In genomic region chr17:81976332-81977210, GRCh38 we compare ENCODE assay signal across 1 cellular context.
TF ChIP-seq lines count a peak whose summit lies in the region.

No MANE protein-coding gene starts in this region.

TF ChIP-seq in HepG2, 621 proteins besides CTCF, POLR2A, EP300 and RAD21 (continued from another document and continues in another):
- TF ChIP-seq, protein P1, sequence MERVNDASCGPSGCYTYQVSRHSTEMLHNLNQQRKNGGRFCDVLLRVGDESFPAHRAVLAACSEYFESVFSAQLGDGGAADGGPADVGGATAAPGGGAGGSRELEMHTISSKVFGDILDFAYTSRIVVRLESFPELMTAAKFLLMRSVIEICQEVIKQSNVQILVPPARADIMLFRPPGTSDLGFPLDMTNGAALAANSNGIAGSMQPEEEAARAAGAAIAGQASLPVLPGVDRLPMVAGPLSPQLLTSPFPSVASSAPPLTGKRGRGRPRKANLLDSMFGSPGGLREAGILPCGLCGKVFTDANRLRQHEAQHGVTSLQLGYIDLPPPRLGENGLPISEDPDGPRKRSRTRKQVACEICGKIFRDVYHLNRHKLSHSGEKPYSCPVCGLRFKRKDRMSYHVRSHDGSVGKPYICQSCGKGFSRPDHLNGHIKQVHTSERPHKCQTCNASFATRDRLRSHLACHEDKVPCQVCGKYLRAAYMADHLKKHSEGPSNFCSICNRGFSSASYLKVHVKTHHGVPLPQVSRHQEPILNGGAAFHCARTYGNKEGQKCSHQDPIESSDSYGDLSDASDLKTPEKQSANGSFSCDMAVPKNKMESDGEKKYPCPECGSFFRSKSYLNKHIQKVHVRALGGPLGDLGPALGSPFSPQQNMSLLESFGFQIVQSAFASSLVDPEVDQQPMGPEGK (CRISPR knock-in tag; IDR thresholded peaks at IDR 0.05), result peak; percentile 19; the same call in 1 of the 2 replicates
- no peak for TF ChIP-seq SKI (IDR thresholded peaks at IDR 0.05; ENCODE audit: partially characterized antibody)
- TF ChIP-seq SRSF4 (IDR thresholded peaks at IDR 0.05; ENCODE audit: low read depth, low read length, poor library complexity, severe bottlenecking), result no peak
- no peak for TF ChIP-seq ZNF335 (CRISPR knock-in tag; IDR thresholded peaks at IDR 0.05)
- TF ChIP-seq NFYB (CRISPR knock-in tag; IDR thresholded peaks at IDR 0.05), result no peak
- no peak for TF ChIP-seq ZNF138 (CRISPR knock-in tag; IDR thresholded peaks at IDR 0.05; ENCODE audit: low read depth)
- no peak for TF ChIP-seq ZBTB8A (CRISPR knock-in tag; IDR thresholded peaks at IDR 0.05; ENCODE audit: borderline replicate concordance, low read depth)
- no peak for TF ChIP-seq NFIC (IDR thresholded peaks at IDR 0.05; ENCODE audit: low read length)
- peak; percentile 60; the same call in 1 of the 2 replicates for TF ChIP-seq POLR2G (IDR thresholded peaks at IDR 0.05; ENCODE audit: low read depth, low read length)
- TF ChIP-seq, protein P2, sequence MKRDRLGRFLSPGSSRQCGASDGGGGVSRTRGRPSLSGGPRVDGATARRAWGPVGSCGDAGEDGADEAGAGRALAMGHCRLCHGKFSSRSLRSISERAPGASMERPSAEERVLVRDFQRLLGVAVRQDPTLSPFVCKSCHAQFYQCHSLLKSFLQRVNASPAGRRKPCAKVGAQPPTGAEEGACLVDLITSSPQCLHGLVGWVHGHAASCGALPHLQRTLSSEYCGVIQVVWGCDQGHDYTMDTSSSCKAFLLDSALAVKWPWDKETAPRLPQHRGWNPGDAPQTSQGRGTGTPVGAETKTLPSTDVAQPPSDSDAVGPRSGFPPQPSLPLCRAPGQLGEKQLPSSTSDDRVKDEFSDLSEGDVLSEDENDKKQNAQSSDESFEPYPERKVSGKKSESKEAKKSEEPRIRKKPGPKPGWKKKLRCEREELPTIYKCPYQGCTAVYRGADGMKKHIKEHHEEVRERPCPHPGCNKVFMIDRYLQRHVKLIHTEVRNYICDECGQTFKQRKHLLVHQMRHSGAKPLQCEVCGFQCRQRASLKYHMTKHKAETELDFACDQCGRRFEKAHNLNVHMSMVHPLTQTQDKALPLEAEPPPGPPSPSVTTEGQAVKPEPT (CRISPR knock-in tag; IDR thresholded peaks at IDR 0.05; ENCODE audit: low read depth), result peak; percentile 30; the same call in 1 of the 2 replicates
- TF ChIP-seq CSRNP2 (CRISPR knock-in tag; conservative IDR thresholded peaks at IDR 0.05; ENCODE audit: low read depth), result no peak
- TF ChIP-seq PCBP1 (IDR thresholded peaks at IDR 0.05; ENCODE audit: borderline replicate concordance, low read depth, low read length), result no peak
- no peak for TF ChIP-seq ZFP1 (CRISPR knock-in tag; IDR thresholded peaks at IDR 0.05)
- TF ChIP-seq SALL2 (CRISPR knock-in tag; IDR thresholded peaks at IDR 0.05), result no peak; the same call in 1 of the 2 replicates
- no peak for TF ChIP-seq ZNF878 (CRISPR knock-in tag; IDR thresholded peaks at IDR 0.05)
- peak; percentile 67; the same call in 1 of the 2 replicates for TF ChIP-seq ZNF670 (CRISPR knock-in tag; IDR thresholded peaks at IDR 0.05; ENCODE audit: borderline replicate concordance)
- no peak for TF ChIP-seq MTA3 (CRISPR knock-in tag; IDR thresholded peaks at IDR 0.05)
- TF ChIP-seq ZNF770 (CRISPR knock-in tag; IDR thresholded peaks at IDR 0.05), result no peak
- no peak; the same call in 1 of the 2 replicates for TF ChIP-seq ZNF296 (CRISPR knock-in tag; conservative IDR thresholded peaks at IDR 0.05)
- no peak for TF ChIP-seq ZNF570 (CRISPR knock-in tag; IDR thresholded peaks at IDR 0.05; ENCODE audit: borderline replicate concordance)
- TF ChIP-seq BRCA1 (CRISPR knock-in tag; IDR thresholded peaks at IDR 0.05), result no peak
- 0 out of 4 replicates have a peak, but pooled peaks of 1 of the 2 experiments have one; percentile 64 for TF ChIP-seq HMGXB4 (CRISPR knock-in tag; IDR thresholded peaks at IDR 0.05; ENCODE audit: borderline replicate concordance in 1 of 2, low read depth in 1 of 2)
- TF ChIP-seq ZBTB4 (CRISPR knock-in tag; IDR thresholded peaks at IDR 0.05; ENCODE audit: borderline replicate concordance), result no peak; the same call in none of the 2 replicates
- TF ChIP-seq PHF21A (CRISPR knock-in tag; IDR thresholded peaks at IDR 0.05), result 0 out of 2 replicates have a peak, but pooled peaks have one; percentile 1
- TF ChIP-seq, protein P3, sequence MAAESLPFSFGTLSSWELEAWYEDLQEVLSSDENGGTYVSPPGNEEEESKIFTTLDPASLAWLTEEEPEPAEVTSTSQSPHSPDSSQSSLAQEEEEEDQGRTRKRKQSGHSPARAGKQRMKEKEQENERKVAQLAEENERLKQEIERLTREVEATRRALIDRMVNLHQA (CRISPR knock-in tag; IDR thresholded peaks at IDR 0.05), result no peak
- no peak; the same call in 1 of the 2 replicates for TF ChIP-seq ZNF205 (CRISPR knock-in tag; IDR thresholded peaks at IDR 0.05)
- peak; percentile 24; the same call in 1 of the 2 replicates for TF ChIP-seq ZNF564 (CRISPR knock-in tag; IDR thresholded peaks at IDR 0.05)
- TF ChIP-seq ZNF619 (CRISPR knock-in tag; IDR thresholded peaks at IDR 0.05), result no peak
- TF ChIP-seq FOXA3 (CRISPR knock-in tag; IDR thresholded peaks at IDR 0.05), result peak; percentile 32
- no peak for TF ChIP-seq DZIP1 (CRISPR knock-in tag; IDR thresholded peaks at IDR 0.05)
- no peak for TF ChIP-seq ZKSCAN8 (CRISPR knock-in tag; IDR thresholded peaks at IDR 0.05; ENCODE audit: borderline replicate concordance)
- peak; percentile 42; the same call in 1 of the 2 replicates for TF ChIP-seq ZSCAN25 (CRISPR knock-in tag; IDR thresholded peaks at IDR 0.05)
- TF ChIP-seq ZNF136 (CRISPR knock-in tag; IDR thresholded peaks at IDR 0.05; ENCODE audit: low read depth), result no peak
- TF ChIP-seq ZNF142 (CRISPR knock-in tag; IDR thresholded peaks at IDR 0.05), result no peak
